30 cellular contexts compared by ENCODE assay signal in genomic region chr11:107743161-107743560, GRCh38. TPM values are rescaled to one million over a fixed set of nuclear protein-coding genes. Genes with fewer than 3 reads are reported as not detected.
"Had no signal": no experiment of that assay in that cellular context is flagged by ENCODE, and none has a peak within 500 bp of the region (broad histone marks: within the 10 kb centered on the region; RNA-seq: fewer than 3 reads in every experiment).

No MANE protein-coding gene starts in this region.

- H3K4me3 ChIP-seq: left lung, lung, prostate gland, right atrium auricular region, thyroid gland had no signal

- H3K9me3 Mint-ChIP-seq: activated naive CD8-positive, alpha-beta T cell treated with anti-CD3 and anti-CD28 coated beads for 36 hours; activated T-cell treated with anti-CD3 and anti-CD28 coated beads, Interleukin-2, amount 50 U/mL, for 24 hours; activated T-helper 2 cell treated with anti-CD3 and anti-CD28 coated beads, Interferon-gamma antibody, Interleukin-2, Interleukin-4, amounts not matched to agents 10 μg/mL and 5 μg/mL and 100 μg/mL, durations not matched to agents 14 hours and 24 hours and 36 hours; WTC11 had no signal

- ATAC-seq: activated CD4-positive, alpha-beta T cell treated with anti-CD3 and anti-CD28 coated beads for 36 hours; left lung; natural killer cell; stimulated activated naive CD8-positive, alpha-beta T cell treated with anti-CD3 and anti-CD28 coated beads, Interleukin-15, Interleukin-2, amounts not matched to agents 100 U/mL and 50 U/mL, for 24 hours; WTC11 had no signal

- H3K27ac Mint-ChIP-seq: activated CD4-positive, alpha-beta T cell treated with anti-CD3 and anti-CD28 coated beads for 36 hours; activated naive CD8-positive, alpha-beta T cell treated with anti-CD3 and anti-CD28 coated beads for 36 hours; activated T-cell treated with anti-CD3 and anti-CD28 coated beads, Interleukin-2, amount 50 U/mL, for 24 hours; activated T-helper 2 cell treated with anti-CD3 and anti-CD28 coated beads, Interferon-gamma antibody, Interleukin-2, Interleukin-4, amounts not matched to agents 10 μg/mL and 5 μg/mL and 100 μg/mL, durations not matched to agents 14 hours and 24 hours and 36 hours; natural killer cell; WTC11 had no signal

- H3K36me3 ChIP-seq: left lung, prostate gland, right atrium auricular region, thyroid gland had no signal

- H3K27me3 ChIP-seq: left lung, right atrium auricular region, thyroid gland had no signal

- DNase-seq: activated CD4-positive, alpha-beta T cell treated with anti-CD3 and anti-CD28 coated beads for 36 hours; activated CD4-positive, alpha-beta T cell treated with anti-CD3 and anti-CD28 coated beads, Interleukin-2, amount 50 U/mL, for 4 hours; activated CD8-positive, alpha-beta memory T cell treated with anti-CD3 and anti-CD28 coated beads for 24 hours; activated CD8-positive, alpha-beta memory T cell treated with anti-CD3 and anti-CD28 coated beads, Interleukin-2, amount 50 U/mL, for 4 hours; activated naive CD4-positive, alpha-beta T cell treated with Interleukin-2 at 50 U/mL for 16 hours; activated naive CD8-positive, alpha-beta T cell treated with anti-CD3 and anti-CD28 coated beads for 36 hours; activated T-cell treated with anti-CD3 and anti-CD28 coated beads, Interleukin-2, amount 50 U/mL, for 24 hours; amygdala; kidney; left lung; natural killer cell; stimulated activated CD4-positive, alpha-beta T cell treated with anti-CD3 and anti-CD28 coated beads, Interleukin-12 subunit alpha, Interleukin-12 subunit beta, amount 100 ng/mL, for 4 hours; stimulated activated CD4-positive, alpha-beta T cell treated with anti-CD3 and anti-CD28 coated beads, Interleukin-4, amount 100 ng/mL, for 4 hours; stimulated activated naive CD8-positive, alpha-beta T cell treated with anti-CD3 and anti-CD28 coated beads, Interleukin-15, Interleukin-2, amounts not matched to agents 100 U/mL and 50 U/mL, for 24 hours; T-helper 9 cell; thyroid gland had no signal

- H3K36me3 Mint-ChIP-seq: activated naive CD8-positive, alpha-beta T cell treated with anti-CD3 and anti-CD28 coated beads for 36 hours; natural killer cell; WTC11 had no signal

- H3K4me1 ChIP-seq: left lung, prostate gland, thyroid gland had no signal

- H3K4me3 Mint-ChIP-seq: activated CD4-positive, alpha-beta T cell treated with anti-CD3 and anti-CD28 coated beads for 36 hours; activated naive CD8-positive, alpha-beta T cell treated with anti-CD3 and anti-CD28 coated beads for 36 hours; activated T-cell treated with anti-CD3 and anti-CD28 coated beads, Interleukin-2, amount 50 U/mL, for 24 hours; natural killer cell; WTC11 had no signal

- H3K27ac ChIP-seq: epithelial cell of prostate, left lung, prostate gland, right atrium auricular region, thyroid gland had no signal

- H3K4me1 Mint-ChIP-seq: activated CD4-positive, alpha-beta T cell treated with anti-CD3 and anti-CD28 coated beads for 36 hours; activated naive CD8-positive, alpha-beta T cell treated with anti-CD3 and anti-CD28 coated beads for 36 hours; natural killer cell had no signal

- H3K9me3 ChIP-seq: left lung, prostate gland, thyroid gland had no signal

RNA-seq across cellular contexts. Expression of gene SLN, which starts 31.3 kb away (rescaled TPM):
- total RNA-seq: activated CD4-positive, alpha-beta T cell treated with anti-CD3 and anti-CD28 coated beads for 36 hours; activated naive CD8-positive, alpha-beta T cell treated with anti-CD3 and anti-CD28 coated beads for 36 hours; activated T-helper 2 cell treated with anti-CD3 and anti-CD28 coated beads, Interferon-gamma antibody, Interleukin-2, Interleukin-4, amounts not matched to agents 10 μg/mL and 5 μg/mL and 100 μg/mL, durations not matched to agents 14 hours and 24 hours and 36 hours; bronchial epithelial cell; chondrocyte; fibroblast of villous mesenchyme; glomerular endothelial cell; kidney; lung; mesenteric fat pad; natural killer cell; osteocyte; subcutaneous adipose tissue; T-helper 1 cell treated with Interleukin-12 subunit alpha and Interleukin-12 subunit beta and Interleukin-4 antibody, amounts not matched to agents 30 ng/mL and 1 ng/mL, for 36 hours; thyroid gland; WTC11 had no signal
